In genomic region chr1:27830621-27831424, GRCh38 we compare ENCODE assay signal across 8 cellular contexts. TPM values are rescaled to one million over a fixed set of nuclear protein-coding genes. Genes with fewer than 3 reads are reported as not detected.
DNase-seq lines count a peak whose midpoint lies in the region; ATAC-seq and TF ChIP-seq lines count a peak whose summit lies in the region.

Gene PPP1R8 (plus strand): TSS chr1:27830782. CDS start chr1:27830836, 54 bp downstream.

- H2BK120ac ChIP-seq in trophoblast cell (ENCODE audit: insufficient read depth, low read length, poor library complexity): peak within 1 kb of the TSS; percentile 37

- no peaks in the 10 kb centered on the region for H3K9me3 Mint-ChIP-seq in activated naive CD8-positive, alpha-beta T cell treated with anti-CD3 and anti-CD28 coated beads, Interleukin-2, amount 50 U/mL, for 24 hours

- peak within 1 kb of the TSS; percentile 95 for H3K27ac ChIP-seq in cardiac muscle cell
- H3K27ac ChIP-seq in trophoblast cell (ENCODE audit: low read depth, low read length): peak within 1 kb of the TSS; percentile 70
- peak within 1 kb of the TSS; percentile 89 to 96 (median 92) for H3K27ac ChIP-seq in transverse colon

- peaks cover 24% of the 10 kb centered on the region for H3K36me3 Mint-ChIP-seq in activated naive CD8-positive, alpha-beta T cell treated with anti-CD3 and anti-CD28 coated beads, Interleukin-2, amount 50 U/mL, for 24 hours (ENCODE audit: low read depth)

- H3K4me3 ChIP-seq in cardiac muscle cell: peak within 1 kb of the TSS; percentile 71
- peak within 1 kb of the TSS; percentile 90 for H3K4me3 ChIP-seq in trophoblast cell (ENCODE audit: low read depth, low read length)
- peak within 1 kb of the TSS; percentile 58 to 99 (median 82) for H3K4me3 ChIP-seq in transverse colon

- H3K27me3 Mint-ChIP-seq in activated naive CD8-positive, alpha-beta T cell treated with anti-CD3 and anti-CD28 coated beads, Interleukin-2, amount 50 U/mL, for 24 hours: no peaks in the 10 kb centered on the region

- DNase-seq in GM10266 (ENCODE audit: extremely low spot score): peak; percentile 90
- DNase-seq in NCI-H128 (lab: John Stamatoyannopoulos, UW; ENCODE audit: unreplicated experiment): peak; percentile 97
- peak; percentile 95 for DNase-seq in SW480 (ENCODE audit: low spot score)
- DNase-seq in activated naive CD8-positive, alpha-beta T cell treated with anti-CD3 and anti-CD28 coated beads, Interleukin-2, amount 50 U/mL, for 24 hours: peak; percentile 90
- peak; percentile 97 to 98 for DNase-seq in cardiac muscle cell (ENCODE audit: low read depth in 1 of 2, low spot score in 1 of 2)
- DNase-seq in trophoblast cell: peak; percentile 97 to 98
- peak; percentile 94 for DNase-seq in transverse colon

- H3K18ac ChIP-seq in trophoblast cell (ENCODE audit: low read length): peak within 1 kb of the TSS; percentile 72

- peak within 1 kb of the TSS; percentile 95 for H3K9ac ChIP-seq in trophoblast cell (ENCODE audit: low read length)

- ATAC-seq in HG02642 (IDR thresholded peaks at IDR 0.05; ENCODE audit: poor library complexity, unreplicated experiment): peak; percentile 96
- peak; percentile 99 for ATAC-seq in activated naive CD8-positive, alpha-beta T cell treated with anti-CD3 and anti-CD28 coated beads, Interleukin-2, amount 50 U/mL, for 24 hours

- peaks cover 9% of the 10 kb centered on the region for H3K79me1 ChIP-seq in trophoblast cell (ENCODE audit: low read length)

- no peak for TF ChIP-seq CTCF in GM10266 (IDR thresholded peaks at IDR 0.05; ENCODE audit: control insufficient read depth, insufficient read depth, low read depth, missing control alignments)
- TF ChIP-seq CTCF in cardiac muscle cell (IDR thresholded peaks at IDR 0.05; ENCODE audit: low read depth, low read length): no peak
- TF ChIP-seq CTCF in transverse colon (IDR thresholded peaks at IDR 0.05): no peak

- in situ Hi-C loops in transverse colon (cut with MboI; ENCODE audit: low pct_ligation_motif_present in 1 of 4, low pct_unique_long_range_greater_than_20kb in 1 of 4, low sequenced_read_pairs in 3 of 4): no loop called here

- peak within 1 kb of the TSS; percentile 62 for H3K4me2 ChIP-seq in trophoblast cell (ENCODE audit: low read length)

- peak within 1 kb of the TSS; percentile 98 for H4K8ac ChIP-seq in trophoblast cell (ENCODE audit: low read depth, low read length)

- H3K36me3 ChIP-seq in cardiac muscle cell (peaks cover 9% of the 10 kb centered on the region), trophoblast cell (ENCODE audit: control insufficient read depth in 1 of 2, insufficient read depth in 2 of 2, low read length in 2 of 2) (peaks cover 3 to 8% of the 10 kb centered on the region in 2 experiments), transverse colon (peaks cover 0 to 29% (median 8%) of the 10 kb centered on the region in 4 donors)

- H3K27ac Mint-ChIP-seq in activated naive CD8-positive, alpha-beta T cell treated with anti-CD3 and anti-CD28 coated beads, Interleukin-2, amount 50 U/mL, for 24 hours: peak within 1 kb of the TSS; percentile 91

- no peak within 1 kb of the TSS for H3K23ac ChIP-seq in trophoblast cell (ENCODE audit: low read length)

- peak within 1 kb of the TSS; percentile 51 for H2AK5ac ChIP-seq in trophoblast cell (ENCODE audit: low read length)

- H2AFZ ChIP-seq in trophoblast cell (ENCODE audit: insufficient read depth, low read length, poor library complexity): peak within 1 kb of the TSS; percentile 81

- WGBS in trophoblast cell (ENCODE audit: extremely low coverage, insufficient coverage, insufficient read length): no CpG with 5 or more reads among the region's 60 CpGs
- WGBS in transverse colon (ENCODE audit: low coverage in 1 of 2), 2 donors: 0% methylated on average over 4 to 48 of the region's 60 CpGs

- H4K12ac ChIP-seq in trophoblast cell (ENCODE audit: low read depth, low read length): peak within 1 kb of the TSS; percentile 98

- H2BK12ac ChIP-seq in trophoblast cell (ENCODE audit: low read length): no peak within 1 kb of the TSS

- H4K91ac ChIP-seq in trophoblast cell (ENCODE audit: low read depth, low read length): peak within 1 kb of the TSS; percentile 78

- peak; percentile 84 for TF ChIP-seq POLR2A in transverse colon (IDR thresholded peaks at IDR 0.05)

- peak within 1 kb of the TSS; percentile 89 for H3K4me3 Mint-ChIP-seq in activated naive CD8-positive, alpha-beta T cell treated with anti-CD3 and anti-CD28 coated beads, Interleukin-2, amount 50 U/mL, for 24 hours

- H2BK5ac ChIP-seq in trophoblast cell (ENCODE audit: low read depth, low read length, poor library complexity): peak within 1 kb of the TSS; percentile 47

- no peak for TF ChIP-seq EP300 in transverse colon (IDR thresholded peaks at IDR 0.05; ENCODE audit: low read depth)

- peaks cover 7% of the 10 kb centered on the region for H3K4me1 ChIP-seq in cardiac muscle cell (ENCODE audit: low read depth)
- peaks cover 0 to 7% of the 10 kb centered on the region in 2 experiments for H3K4me1 ChIP-seq in trophoblast cell (ENCODE audit: control insufficient read depth in 1 of 2, insufficient read depth in 2 of 2, low read length in 2 of 2)
- H3K4me1 ChIP-seq in transverse colon: peaks cover 7 to 20% (median 12%) of the 10 kb centered on the region in 4 donors

- H3K79me2 ChIP-seq in trophoblast cell (ENCODE audit: control insufficient read depth, insufficient read depth, low read length, poor library complexity): peaks cover 10% of the 10 kb centered on the region

- H3K4me1 Mint-ChIP-seq in activated naive CD8-positive, alpha-beta T cell treated with anti-CD3 and anti-CD28 coated beads, Interleukin-2, amount 50 U/mL, for 24 hours: peaks cover 41% of the 10 kb centered on the region

- H3K4ac ChIP-seq in trophoblast cell (ENCODE audit: low read depth, low read length): peak within 1 kb of the TSS; percentile 93

- peak within 1 kb of the TSS; percentile 77 for H3K14ac ChIP-seq in trophoblast cell (ENCODE audit: low read length)

- intact Hi-C loops in transverse colon (cut with DNase I; ENCODE audit: low total_unique reads): no loop called here

- no peaks in the 10 kb centered on the region for H3K27me3 ChIP-seq in cardiac muscle cell
- no peaks in the 10 kb centered on the region for H3K27me3 ChIP-seq in trophoblast cell (ENCODE audit: insufficient read depth, low read length)
- no peaks in the 10 kb centered on the region for H3K27me3 ChIP-seq in transverse colon

- H3K9me3 ChIP-seq in cardiac muscle cell (ENCODE audit: low read depth): no peaks in the 10 kb centered on the region
- no peaks in the 10 kb centered on the region for H3K9me3 ChIP-seq in trophoblast cell (ENCODE audit: insufficient read depth, low read depth, low read length)
- H3K9me3 ChIP-seq in transverse colon: no peaks in the 10 kb centered on the region

RNA-seq across cellular contexts. Expression of gene PPP1R8, which starts in this region (rescaled TPM):
- total RNA-seq in cardiac muscle cell (47.1 and 58.7 TPM in 2 replicates), transverse colon (10 to 100 TPM; 15.1 to 32.9 (median 28.0) TPM)
- 13.2 and 13.7 TPM in 2 replicates for polyA plus RNA-seq in cardiac muscle cell
- polyA plus RNA-seq in trophoblast cell (2013): 31.4 and 32.0 TPM in 2 replicates

Comparison
In these comparisons a context has a peak if more than half of its experiments do, and no peak if none do; other contexts are left out.
1. Peak in every context shown above with its lines: DNase-seq, ATAC-seq, H3K4me3 ChIP-seq and H3K27ac ChIP-seq.